Comparison of ENCODE assay signal across 8 cellular contexts in the genomic region with DNA sequence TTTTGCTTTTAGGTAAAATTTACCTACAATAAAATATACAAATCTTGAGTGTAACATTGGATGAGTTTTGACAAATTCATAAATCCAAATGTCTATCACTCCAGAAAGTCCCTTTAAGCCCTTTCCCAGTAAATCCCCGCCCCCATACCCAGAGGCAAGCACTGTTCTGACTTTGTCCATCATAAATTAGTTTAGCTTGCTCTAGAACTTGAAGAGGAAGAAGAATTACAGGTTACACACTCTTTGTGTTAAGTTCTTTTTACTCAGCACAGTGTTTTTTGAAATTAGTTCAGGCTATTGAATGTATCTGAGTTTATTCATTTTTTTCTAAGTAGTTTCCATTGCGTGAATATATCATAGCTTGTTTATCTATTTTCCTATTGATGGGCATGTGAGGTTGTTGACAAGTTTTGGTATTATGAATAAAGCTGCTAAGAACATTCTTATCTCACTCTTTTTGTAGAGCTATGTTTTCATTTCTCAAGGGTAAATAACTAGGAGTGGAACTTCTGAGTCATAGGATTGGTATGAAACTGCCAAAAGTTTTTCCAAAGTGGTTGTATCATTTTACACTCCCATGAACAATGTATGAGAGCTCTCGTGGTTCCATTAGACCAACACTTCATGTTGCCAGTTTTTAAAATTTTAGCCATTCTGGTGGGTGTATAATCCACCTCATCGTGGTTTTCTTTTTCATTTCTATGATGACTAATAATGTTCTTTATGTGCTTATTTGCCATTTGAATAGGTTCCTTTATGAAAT. TPM values are rescaled to one million over a fixed set of nuclear protein-coding genes. Genes with fewer than 3 reads are reported as not detected.
A peak's percentile ranks its signal among the peaks of the same experiment; 100 is the strongest.
DNase-seq lines count a peak whose midpoint lies in the region; ATAC-seq, FAIRE-seq and TF ChIP-seq lines count a peak whose summit lies in the region.

No MANE protein-coding gene starts in this region.

- TF ChIP-seq POLR2A in endothelial cell of umbilical vein (IDR thresholded peaks at IDR 0.05; ENCODE audit: low read depth, low read length): no peak

- H3K4me1 ChIP-seq in endothelial cell of umbilical vein (ENCODE audit: control insufficient read depth, extremely low read depth, insufficient read depth, low read length) (peaks cover 27% of the 10 kb centered on the region), skeletal muscle satellite cell (ENCODE audit: control insufficient read depth, insufficient read depth, low read length) (peaks cover 26% of the 10 kb centered on the region)

- peak; percentile 70 for DNase-seq in AG04449 (ENCODE audit: low read depth, low spot score)
- DNase-seq in NCI-H128 (lab: John Stamatoyannopoulos, UW; ENCODE audit: unreplicated experiment): peak; percentile 1
- peak; percentile 95 for DNase-seq in endothelial cell of umbilical vein (ENCODE audit: low read depth, low spot score)
- DNase-seq in NCI-H1105 treated with DMSO at 0.1 percent for 48 hours (lab: John Stamatoyannopoulos, UW): no peak
- DNase-seq in Kasumi-1 (lab: John Stamatoyannopoulos, UW): no peak

- H3K36me3 ChIP-seq in endothelial cell of umbilical vein (ENCODE audit: control insufficient read depth in 2 of 2, extremely low read depth in 1 of 2, insufficient read depth in 2 of 2, low read length in 2 of 2) (no peaks in the 10 kb centered on the region), skeletal muscle satellite cell (ENCODE audit: insufficient read depth, low read length) (no peaks in the 10 kb centered on the region)

- intact Hi-C loops in endothelial cell of umbilical vein (cut with micrococcal nuclease): loop anchor here (1.0 to 5.0 kb wide), 5 partner anchors 28 to 275 kb away; partner anchors contain the start of genes COQ2 and HELQ

- no peaks in the 10 kb centered on the region for H3K79me2 ChIP-seq in endothelial cell of umbilical vein (ENCODE audit: control insufficient read depth, insufficient read depth, low read length)

- POLR2A ChIA-PET in AG04449 (lab: Yijun Ruan, JAX): no interaction called here
- POLR2A ChIA-PET in endothelial cell of umbilical vein (lab: Charles Lee): interaction anchor here (0.9 to 1.0 kb wide), 2 partner anchors 28 to 73 kb away, joined by 3 to 4 read pairs; partner anchors contain the start of gene COQ2

- CTCF ChIA-PET in AG04449 (lab: Yijun Ruan, JAX) (interaction anchor here (0.7 to 1.1 kb wide), 2 partner anchors 9 to 75 kb away, joined by 3 read pairs; no protein-coding TSS in a partner anchor), endothelial cell of umbilical vein (lab: Charles Lee) (interaction anchor here (0.8 to 2.1 kb wide), 6 partner anchors 10 to 75 kb away, joined by 3 to 13 read pairs (median 5); partner anchors contain the start of gene COQ2)

- no peak overlapping the region for H2AFZ ChIP-seq in endothelial cell of umbilical vein (ENCODE audit: low read depth, low read length)

- no peaks in the 10 kb centered on the region for H4K20me1 ChIP-seq in endothelial cell of umbilical vein (replicated peaks; ENCODE audit: control insufficient read depth, extremely low read depth, insufficient read depth, low read length)

- H3K27me3 ChIP-seq in endothelial cell of umbilical vein (ENCODE audit: control insufficient read depth in 2 of 2, insufficient read depth in 2 of 2, low read length in 2 of 2) (no peaks in the 10 kb centered on the region), skeletal muscle satellite cell (ENCODE audit: control insufficient read depth, insufficient read depth, low read length) (no peaks in the 10 kb centered on the region)

- no TSS peak for BruUV-seq in endothelial cell of umbilical vein (replicated peaks; lab: Mats Ljungman, UMichigan)

- ATAC-seq in GM21381 (IDR thresholded peaks at IDR 0.05; ENCODE audit: unreplicated experiment) (peak; percentile 81), HG03039 (IDR thresholded peaks at IDR 0.05; ENCODE audit: unreplicated experiment) (no peak)

- H3K4me3 ChIP-seq in AG04449 (ENCODE audit: low read depth, low read length): no peak overlapping the region
- no peak overlapping the region for H3K4me3 ChIP-seq in endothelial cell of umbilical vein (replicated peaks in 1 of 3; ENCODE audit: insufficient read depth in 1 of 3, low read depth in 1 of 3, low read length in 3 of 3)
- H3K4me3 ChIP-seq in skeletal muscle satellite cell (ENCODE audit: low read length): no peak overlapping the region

- dilution Hi-C loops in endothelial cell of umbilical vein (cut with MboI; ENCODE audit: extremely low pct_ligation_motif_present, low sequenced_read_pairs): no loop called here

- peak overlapping the region; percentile 92 for H3K27ac ChIP-seq in endothelial cell of umbilical vein (ENCODE audit: insufficient read depth, low read depth, low read length)

- no peaks in the 10 kb centered on the region for H3K9me1 ChIP-seq in endothelial cell of umbilical vein (replicated peaks; ENCODE audit: control insufficient read depth, extremely low read depth, insufficient read depth, low read length)

- TF ChIP-seq CTCF in AG04449 (IDR thresholded peaks at IDR 0.05; ENCODE audit: insufficient read depth, low read length, missing control alignments) (no peak), endothelial cell of umbilical vein (IDR thresholded peaks at IDR 0.05; ENCODE audit: extremely low read depth in 1 of 2, insufficient read depth in 1 of 2, low read depth in 1 of 2, low read length in 2 of 2) (no peak)

- H3K9ac ChIP-seq in endothelial cell of umbilical vein (replicated peaks; ENCODE audit: extremely low read depth, insufficient read depth, low read length) (peak overlapping the region; percentile 41), skeletal muscle satellite cell (ENCODE audit: low read depth, low read length) (peak overlapping the region; percentile 64)

- FAIRE-seq in endothelial cell of umbilical vein (lab: Jason Lieb, UNC): peak; percentile 86

- H3K4me2 ChIP-seq in endothelial cell of umbilical vein (ENCODE audit: insufficient read depth, low read length) (peak overlapping the region; percentile 83), skeletal muscle satellite cell (ENCODE audit: low read length) (peak overlapping the region; percentile 29)

- H3K9me3 ChIP-seq in endothelial cell of umbilical vein (replicated peaks; ENCODE audit: control insufficient read depth, insufficient read depth, low read length): no peaks in the 10 kb centered on the region
- no peaks in the 10 kb centered on the region for H3K9me3 ChIP-seq in skeletal muscle satellite cell (replicated peaks; ENCODE audit: low read length)

TF ChIP-seq in endothelial cell of umbilical vein, 7 proteins besides CTCF, POLR2A, EP300 and RAD21:
- TF ChIP-seq FOS (IDR thresholded peaks at IDR 0.05; ENCODE audit: borderline replicate concordance, insufficient read depth, low read length) (peak; percentile 81), JUN (IDR thresholded peaks at IDR 0.05; ENCODE audit: borderline replicate concordance, insufficient read depth, insufficient read length, low read depth) (peak; percentile 97), GATA2 (IDR thresholded peaks at IDR 0.05; ENCODE audit: insufficient read depth, insufficient read length, low read depth, low read length) (no peak), POLR2AphosphoS5 (IDR thresholded peaks at IDR 0.05; ENCODE audit: insufficient read depth, low read depth, low read length) (no peak), EZH2 (IDR thresholded peaks at IDR 0.05; ENCODE audit: borderline replicate concordance, low read depth, low read length, severe bottlenecking) (no peak), MYC (IDR thresholded peaks at IDR 0.05; ENCODE audit: low read depth, low read length) (no peak), MAX (IDR thresholded peaks at IDR 0.05; ENCODE audit: insufficient read depth, insufficient read length) (no peak)

RNA-seq across cellular contexts. Expression of gene HPSE, which starts 22.4 kb away (rescaled TPM):
- 6.6 and 7.0 TPM in 2 replicates for total RNA-seq in endothelial cell of umbilical vein
- 3.5 and 3.7 TPM in 2 replicates for polyA plus RNA-seq in endothelial cell of umbilical vein
- 2.7 and 3.2 TPM in 2 replicates for polyA plus RNA-seq in endothelial cell of umbilical vein (2011; cell fraction: cytosol; rRNA removed)
- polyA plus RNA-seq in endothelial cell of umbilical vein (2011; cell fraction: nucleus; rRNA removed): 2.5 and 3.2 TPM in 2 replicates
- polyA plus RNA-seq in endothelial cell of umbilical vein (2012): 2.4 and 9.4 TPM in 2 replicates
- 4.1 and 4.4 TPM in 2 replicates for polyA minus RNA-seq in endothelial cell of umbilical vein
- polyA minus RNA-seq in endothelial cell of umbilical vein (2011; cell fraction: cytosol; rRNA and poly(A)+ RNA removed): 1.9 TPM
- polyA minus RNA-seq in endothelial cell of umbilical vein (2011; cell fraction: nucleus; rRNA and poly(A)+ RNA removed): 1.3 and 2.0 TPM in 2 replicates
- total RNA-seq in skeletal muscle satellite cell (2012; rRNA removed): 2.5 and 2.8 TPM in 2 replicates

Comparison
In these comparisons a context has a peak if more than half of its experiments do, and no peak if none do; other contexts are left out.
1. DNase-seq: peak in AG04449 (single experiment), NCI-H128 (single experiment) and endothelial cell of umbilical vein (single experiment); none in NCI-H1105 treated with DMSO at 0.1 percent for 48 hours (single experiment) and Kasumi-1 (0 of 2).